Comparison of ENCODE assay signal across 25 cellular contexts in genomic region chr1:219000606-219001005, GRCh38.
DNase-seq lines count a peak whose midpoint lies in the region; ATAC-seq, FAIRE-seq and TF ChIP-seq lines count a peak whose summit lies in the region.
"Had no signal": no experiment of that assay in that cellular context is flagged by ENCODE, and none has a peak within 500 bp of the region (broad histone marks: within the 10 kb centered on the region; RNA-seq: fewer than 3 reads in every experiment).

No MANE protein-coding gene starts in this region.

- H3K4me3 ChIP-seq in SJSA1: no peak overlapping the region
- no peak overlapping the region for H3K4me3 ChIP-seq in bronchial epithelial cell (ENCODE audit: low read depth, low read length)
- no peak overlapping the region for H3K4me3 ChIP-seq in fibroblast of the aortic adventitia (ENCODE audit: low read depth, low read length)
- H3K4me3 ChIP-seq: BLaER1, GM23338, Peyer's patch, SK-N-MC had no signal

- TF ChIP-seq CTCF in bronchial epithelial cell (IDR thresholded peaks at IDR 0.05; ENCODE audit: insufficient read depth, low read length, severe bottlenecking) (no peak), fibroblast of the aortic adventitia (IDR thresholded peaks at IDR 0.05; ENCODE audit: insufficient read depth, low read length) (no peak)

- H3K36me3 ChIP-seq in SJSA1 (no peaks in the 10 kb centered on the region), bronchial epithelial cell (ENCODE audit: control insufficient read depth, insufficient read depth, low read length) (no peaks in the 10 kb centered on the region)
- H3K36me3 ChIP-seq: BLaER1, Peyer's patch had no signal

- H3K27ac ChIP-seq in SJSA1: 0 out of 2 replicates have a peak overlapping the region, but pooled peaks have one; percentile 16
- H3K27ac ChIP-seq: BLaER1, Peyer's patch, SK-N-MC had no signal

- DNase-seq in EL: peak; percentile 2
- peak in 1 of 2 experiments; percentile 31 for DNase-seq in SJSA1 (ENCODE audit: low read depth in 1 of 2, low spot score in 2 of 2)
- DNase-seq in bronchial epithelial cell (ENCODE audit: low read depth): peak; percentile 24
- peak; percentile 30 for DNase-seq in fibroblast of the aortic adventitia (ENCODE audit: low read depth)
- DNase-seq in NCI-H128 (lab: John Stamatoyannopoulos, UW; ENCODE audit: unreplicated experiment): no peak
- DNase-seq in NCI-H748 (lab: John Stamatoyannopoulos, UW; ENCODE audit: unreplicated experiment): no peak
- no peak for DNase-seq in activated effector memory CD4-positive, alpha-beta T cell treated with Interleukin-2 at 50 U/mL for 16 hours
- DNase-seq: 8988T; ACHN; CD4-positive, CD25-positive, alpha-beta regulatory T cell; DMS153; DND-41; H9; HFFc6; NCI-H1105 treated with DMSO at 0.1 percent for 48 hours; NCI-H2029 treated with DMSO at 0.1 percent for 48 hours; NCI-H526 treated with DMSO at 0.1 percent for 48 hours; Peyer's patch; SHP77 treated with DMSO at 0.1 percent for 48 hours; SW 1271 had no signal

- no peak for FAIRE-seq in bronchial epithelial cell (lab: Jason Lieb, UNC)
- FAIRE-seq: GM18507 had no signal

- no peaks in the 10 kb centered on the region for H3K27me3 ChIP-seq in SJSA1 (replicated peaks)
- H3K27me3 ChIP-seq in bronchial epithelial cell (ENCODE audit: control insufficient read depth, insufficient read depth, low read length): no peaks in the 10 kb centered on the region
- H3K27me3 ChIP-seq: BLaER1, Peyer's patch had no signal

- H3K9me3 ChIP-seq in SJSA1 (replicated peaks): peaks cover 6% of the 10 kb centered on the region; the same call in 1 of the 2 replicates
- H3K9me3 ChIP-seq: BLaER1 had no signal

- H3K4me1 ChIP-seq in SJSA1 (replicated peaks): peaks cover 11% of the 10 kb centered on the region
- H3K4me1 ChIP-seq: BLaER1, Peyer's patch had no signal

- ATAC-seq in GM19395 (IDR thresholded peaks at IDR 0.05; ENCODE audit: unreplicated experiment): no peak
- ATAC-seq: GM23338 had no signal

Comparison
In these comparisons a context has a peak if more than half of its experiments do, and no peak if none do; other contexts are left out.
1. DNase-seq: peak in EL (single experiment), bronchial epithelial cell (single experiment) and fibroblast of the aortic adventitia (single experiment); none in NCI-H128 (single experiment), NCI-H748 (single experiment) and activated effector memory CD4-positive, alpha-beta T cell treated with Interleukin-2 at 50 U/mL for 16 hours (single experiment).